In the genomic region with DNA sequence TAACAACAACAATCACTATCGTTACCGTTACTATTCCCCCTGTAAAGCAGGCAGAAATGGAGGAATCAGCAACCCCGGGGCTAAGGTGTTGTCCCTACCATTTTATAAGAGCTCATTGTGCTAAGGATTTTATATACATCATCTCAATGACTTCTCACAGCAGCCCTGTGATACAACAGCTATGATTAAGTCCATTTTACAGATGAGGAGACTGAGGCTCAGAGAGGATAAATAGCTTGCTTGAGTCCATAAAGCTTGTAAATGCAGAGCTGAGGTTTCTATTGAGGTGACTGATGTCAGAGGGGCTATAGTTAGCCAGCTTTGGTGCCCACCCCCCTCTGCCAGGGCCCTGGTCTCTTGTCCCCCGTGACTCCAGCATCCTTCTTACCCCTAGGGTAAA, we compare ENCODE assay signal across 19 cellular contexts. TPM values are rescaled to one million over a fixed set of nuclear protein-coding genes. Genes with fewer than 3 reads are reported as not detected.
"Had no signal": no experiment of that assay in that cellular context is flagged by ENCODE, and none has a peak within 500 bp of the region (broad histone marks: within the 10 kb centered on the region; RNA-seq: fewer than 3 reads in every experiment).

No MANE protein-coding gene starts in this region.

- H3K79me2 ChIP-seq: parathyroid adenoma had no signal

- H3K9ac ChIP-seq: neural progenitor cell, parathyroid adenoma had no signal

- H3K4me3 Mint-ChIP-seq: activated naive CD8-positive, alpha-beta T cell; central memory CD8-positive, alpha-beta T cell; immature natural killer cell; naive thymus-derived CD4-positive, alpha-beta T cell; neural progenitor cell had no signal

- H3K4me1 ChIP-seq: body of pancreas, neural progenitor cell, parathyroid adenoma, sigmoid colon, spleen, thyroid gland had no signal

- H3K4me3 ChIP-seq: body of pancreas, gastroesophageal sphincter, left ventricle myocardium inferior, mucosa of descending colon, neural progenitor cell, sigmoid colon, spleen, thyroid gland had no signal

- H3K27me3 ChIP-seq: body of pancreas, gastroesophageal sphincter, neural progenitor cell, sigmoid colon, spleen, thyroid gland had no signal

- H3K27ac ChIP-seq: body of pancreas, left ventricle myocardium inferior, neural progenitor cell, parathyroid adenoma, sigmoid colon, thyroid gland had no signal

- H2AFZ ChIP-seq: neural progenitor cell, parathyroid adenoma had no signal

- H3K36me3 Mint-ChIP-seq: immature natural killer cell, neural progenitor cell had no signal

- H3K4me2 ChIP-seq: neural progenitor cell had no signal

- H3K4me1 Mint-ChIP-seq: central memory CD8-positive, alpha-beta T cell; immature natural killer cell; naive thymus-derived CD4-positive, alpha-beta T cell had no signal

- H3K36me3 ChIP-seq: neural progenitor cell had no signal

- ATAC-seq: body of pancreas; esophagus mucosa; gastroesophageal sphincter; mucosa of descending colon; naive thymus-derived CD4-positive, alpha-beta T cell had no signal

- DNase-seq: activated CD4-positive, alpha-beta T cell treated with anti-CD3 and anti-CD28 coated beads, Interleukin-2, amount 50 U/mL, for 4 hours; body of pancreas; cortex of kidney; immature natural killer cell; kidney glomerular epithelial cell; left ventricle myocardium inferior; mucosa of descending colon; naive thymus-derived CD4-positive, alpha-beta T cell; sigmoid colon; stimulated activated CD4-positive, alpha-beta T cell treated with anti-CD3 and anti-CD28 coated beads, Interleukin-4, amount 100 ng/mL, for 4 hours; stimulated activated naive CD4-positive, alpha-beta T cell; thyroid gland had no signal

- H3K27ac Mint-ChIP-seq: activated naive CD8-positive, alpha-beta T cell; immature natural killer cell; naive thymus-derived CD4-positive, alpha-beta T cell; neural progenitor cell had no signal

- H3K27me3 Mint-ChIP-seq: activated naive CD8-positive, alpha-beta T cell; central memory CD8-positive, alpha-beta T cell; naive thymus-derived CD4-positive, alpha-beta T cell had no signal

- H3K9me3 ChIP-seq: body of pancreas, gastroesophageal sphincter, left ventricle myocardium inferior, mucosa of descending colon, sigmoid colon, spleen, thyroid gland had no signal

- H3K9me3 Mint-ChIP-seq: central memory CD8-positive, alpha-beta T cell; immature natural killer cell; neural progenitor cell had no signal

RNA-seq across cellular contexts. Expression of gene SAMD14, which starts 51.5 kb away (rescaled TPM):
- total RNA-seq: body of pancreas had no signal
- polyA plus RNA-seq: naive thymus-derived CD4-positive, alpha-beta T cell had no signal
